Comparison of ENCODE assay signal across 13 cellular contexts in genomic region chr3:185153861-185154629, GRCh38. TPM values are rescaled to one million over a fixed set of nuclear protein-coding genes. Genes with fewer than 3 reads are reported as not detected.
DNase-seq lines count a peak whose midpoint lies in the region; ATAC-seq, FAIRE-seq and TF ChIP-seq lines count a peak whose summit lies in the region.
"Had no signal": no experiment of that assay in that cellular context is flagged by ENCODE, and none has a peak within 500 bp of the region (broad histone marks: within the 10 kb centered on the region; RNA-seq: fewer than 3 reads in every experiment).

No MANE protein-coding gene starts in this region.

- no peaks in the 10 kb centered on the region for H3K9me3 ChIP-seq in suprapubic skin
- H3K9me3 ChIP-seq: adrenal gland, right atrium auricular region had no signal

- no peak for TF ChIP-seq CTCF in bronchial epithelial cell (IDR thresholded peaks at IDR 0.05; ENCODE audit: insufficient read depth, low read length, severe bottlenecking)
- no peak for TF ChIP-seq CTCF in suprapubic skin (IDR thresholded peaks at IDR 0.05)
- TF ChIP-seq CTCF in Calu3 (IDR thresholded peaks at IDR 0.05; ENCODE audit: unreplicated experiment) = no peak

- CTCF ChIA-PET in Calu3 (lab: Charles Lee) = interaction anchor here (0.6 kb wide), 1 partner anchor 91 kb away, joined by 4 read pairs; no protein-coding TSS in a partner anchor

- peak; percentile 64 for FAIRE-seq in bronchial epithelial cell (lab: Jason Lieb, UNC)
- FAIRE-seq: A204.1 had no signal

- no peak for ATAC-seq in HG02981 (IDR thresholded peaks at IDR 0.05; ENCODE audit: unreplicated experiment)

- H3K4me3 ChIP-seq in bronchial epithelial cell (ENCODE audit: low read depth, low read length) = no peak overlapping the region
- peak overlapping the region; percentile 75 for H3K4me3 ChIP-seq in suprapubic skin

- peak; percentile 15 for DNase-seq in NCI-H146 (lab: John Stamatoyannopoulos, UW)
- DNase-seq in NCI-H146 treated with DMSO at 0.1 percent for 48 hours (lab: John Stamatoyannopoulos, UW; ENCODE audit: unreplicated experiment) = no peak
- no peak for DNase-seq in bronchial epithelial cell (ENCODE audit: low read depth)
- DNase-seq in left kidney (ENCODE audit: low read depth, low spot score) = peak; percentile 54
- DNase-seq in suprapubic skin (ENCODE audit: low spot score in 2 of 2) = no peak
- DNase-seq in Calu3 = no peak
- no peak for DNase-seq in SW480 (ENCODE audit: low spot score)
- DNase-seq: adrenal gland, GOT3, MM.1S had no signal

- no peaks in the 10 kb centered on the region for H3K27me3 Mint-ChIP-seq in Calu3 (ENCODE audit: unreplicated experiment)

- H3K27ac ChIP-seq in suprapubic skin = peak overlapping the region; percentile 84
- H3K27ac ChIP-seq: adrenal gland had no signal

- BruUV-seq in Calu3 (replicated peaks; lab: Mats Ljungman, UMichigan) = no TSS peak

- no peak overlapping the region for H3K4me3 Mint-ChIP-seq in Calu3 (ENCODE audit: low read depth, unreplicated experiment)

- H3K9me3 Mint-ChIP-seq in Calu3 (ENCODE audit: low read depth, unreplicated experiment) = no peaks in the 10 kb centered on the region

- peaks cover 13% of the 10 kb centered on the region for H3K36me3 Mint-ChIP-seq in Calu3 (ENCODE audit: insufficient read depth, unreplicated experiment)

- peaks cover 25% of the 10 kb centered on the region for H3K4me1 ChIP-seq in suprapubic skin

- no peak for TF ChIP-seq POLR2A in suprapubic skin (IDR thresholded peaks at IDR 0.05)

- no peak for TF ChIP-seq EP300 in suprapubic skin (IDR thresholded peaks at IDR 0.05)

- H3K36me3 ChIP-seq in bronchial epithelial cell (ENCODE audit: control insufficient read depth, insufficient read depth, low read length) = no peaks in the 10 kb centered on the region
- H3K36me3 ChIP-seq in suprapubic skin = no peaks in the 10 kb centered on the region
- H3K36me3 ChIP-seq: adrenal gland, right atrium auricular region had no signal

- intact Hi-C loops in Calu3 (cut with micrococcal nuclease; ENCODE audit: unreplicated experiment) = no loop called here

- H3K4me1 Mint-ChIP-seq in Calu3 (ENCODE audit: low read depth, unreplicated experiment) = no peaks in the 10 kb centered on the region

- WGBS in suprapubic skin = 66% methylated on average over 11 of the region's 16 CpGs

- H3K27me3 ChIP-seq in bronchial epithelial cell (ENCODE audit: control insufficient read depth, insufficient read depth, low read length) (peaks cover 43% of the 10 kb centered on the region), suprapubic skin (peaks cover 12% of the 10 kb centered on the region)
- H3K27me3 ChIP-seq: right atrium auricular region had no signal

- no peak overlapping the region for H3K27ac Mint-ChIP-seq in Calu3 (ENCODE audit: unreplicated experiment)

RNA-seq across cellular contexts. Expression of gene C3orf70, which starts 1.2 kb away (rescaled TPM):
- total RNA-seq in bronchial epithelial cell (under 0.01 TPM in 1 of 2 replicates, not detected in the other), suprapubic skin (1 to 10 TPM; 3.6 to 8.5 (median 5.0) TPM), Calu3 (2022) (0.10 and 0.12 TPM in 2 replicates)

Comparison
In these comparisons a context has a peak if more than half of its experiments do, and no peak if none do; other contexts are left out.
1. DNase-seq: peak in NCI-H146 (single experiment) and left kidney (single experiment); none in NCI-H146 treated with DMSO at 0.1 percent for 48 hours (single experiment), bronchial epithelial cell (single experiment), suprapubic skin (0 of 2), Calu3 (single experiment) and SW480 (single experiment).